In the genomic region with DNA sequence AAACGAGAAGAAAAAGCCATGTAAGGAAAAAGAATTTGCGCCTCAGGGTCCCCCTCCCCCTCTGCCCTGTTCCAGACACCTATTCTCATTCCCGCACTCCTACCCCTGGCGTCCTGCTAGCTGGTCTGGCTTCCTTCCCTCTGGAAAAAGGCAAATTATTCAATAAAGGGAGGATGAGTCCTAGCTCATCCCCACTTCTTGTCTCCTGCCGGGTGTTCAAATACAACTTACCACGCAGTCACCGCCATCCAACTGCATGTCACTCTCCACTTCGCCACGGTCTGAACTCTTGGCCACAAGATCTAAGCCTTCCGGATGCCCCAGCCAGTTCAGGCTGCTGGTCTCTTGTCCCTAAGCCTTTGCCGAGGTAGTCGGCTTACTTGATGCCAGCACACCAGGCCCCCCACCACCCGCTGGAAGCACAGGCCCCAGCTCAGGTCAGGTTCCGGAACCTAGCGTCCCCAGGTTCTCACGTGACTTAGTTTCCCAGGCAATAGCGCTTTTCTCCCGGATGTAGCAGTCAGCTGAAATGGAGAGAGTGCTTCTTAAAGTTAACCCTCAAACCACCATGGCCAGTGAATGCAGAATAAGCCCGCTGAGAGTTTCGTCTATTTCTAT, we compare ENCODE assay signal across 1 cellular context.
TF ChIP-seq lines count a peak whose summit lies in the region.

No MANE protein-coding gene starts in this region.

TF ChIP-seq in HepG2, 621 proteins besides CTCF, POLR2A, EP300 and RAD21 (continued from another document and continues in another):
- TF ChIP-seq, protein P1, sequence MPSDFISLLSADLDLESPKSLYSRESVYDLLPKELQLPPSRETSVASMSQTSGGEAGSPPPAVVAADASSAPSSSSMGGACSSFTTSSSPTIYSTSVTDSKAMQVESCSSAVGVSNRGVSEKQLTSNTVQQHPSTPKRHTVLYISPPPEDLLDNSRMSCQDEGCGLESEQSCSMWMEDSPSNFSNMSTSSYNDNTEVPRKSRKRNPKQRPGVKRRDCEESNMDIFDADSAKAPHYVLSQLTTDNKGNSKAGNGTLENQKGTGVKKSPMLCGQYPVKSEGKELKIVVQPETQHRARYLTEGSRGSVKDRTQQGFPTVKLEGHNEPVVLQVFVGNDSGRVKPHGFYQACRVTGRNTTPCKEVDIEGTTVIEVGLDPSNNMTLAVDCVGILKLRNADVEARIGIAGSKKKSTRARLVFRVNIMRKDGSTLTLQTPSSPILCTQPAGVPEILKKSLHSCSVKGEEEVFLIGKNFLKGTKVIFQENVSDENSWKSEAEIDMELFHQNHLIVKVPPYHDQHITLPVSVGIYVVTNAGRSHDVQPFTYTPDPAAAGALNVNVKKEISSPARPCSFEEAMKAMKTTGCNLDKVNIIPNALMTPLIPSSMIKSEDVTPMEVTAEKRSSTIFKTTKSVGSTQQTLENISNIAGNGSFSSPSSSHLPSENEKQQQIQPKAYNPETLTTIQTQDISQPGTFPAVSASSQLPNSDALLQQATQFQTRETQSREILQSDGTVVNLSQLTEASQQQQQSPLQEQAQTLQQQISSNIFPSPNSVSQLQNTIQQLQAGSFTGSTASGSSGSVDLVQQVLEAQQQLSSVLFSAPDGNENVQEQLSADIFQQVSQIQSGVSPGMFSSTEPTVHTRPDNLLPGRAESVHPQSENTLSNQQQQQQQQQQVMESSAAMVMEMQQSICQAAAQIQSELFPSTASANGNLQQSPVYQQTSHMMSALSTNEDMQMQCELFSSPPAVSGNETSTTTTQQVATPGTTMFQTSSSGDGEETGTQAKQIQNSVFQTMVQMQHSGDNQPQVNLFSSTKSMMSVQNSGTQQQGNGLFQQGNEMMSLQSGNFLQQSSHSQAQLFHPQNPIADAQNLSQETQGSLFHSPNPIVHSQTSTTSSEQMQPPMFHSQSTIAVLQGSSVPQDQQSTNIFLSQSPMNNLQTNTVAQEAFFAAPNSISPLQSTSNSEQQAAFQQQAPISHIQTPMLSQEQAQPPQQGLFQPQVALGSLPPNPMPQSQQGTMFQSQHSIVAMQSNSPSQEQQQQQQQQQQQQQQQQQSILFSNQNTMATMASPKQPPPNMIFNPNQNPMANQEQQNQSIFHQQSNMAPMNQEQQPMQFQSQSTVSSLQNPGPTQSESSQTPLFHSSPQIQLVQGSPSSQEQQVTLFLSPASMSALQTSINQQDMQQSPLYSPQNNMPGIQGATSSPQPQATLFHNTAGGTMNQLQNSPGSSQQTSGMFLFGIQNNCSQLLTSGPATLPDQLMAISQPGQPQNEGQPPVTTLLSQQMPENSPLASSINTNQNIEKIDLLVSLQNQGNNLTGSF (CRISPR knock-in tag; IDR thresholded peaks at IDR 0.05): no peak
- TF ChIP-seq, protein P2, sequence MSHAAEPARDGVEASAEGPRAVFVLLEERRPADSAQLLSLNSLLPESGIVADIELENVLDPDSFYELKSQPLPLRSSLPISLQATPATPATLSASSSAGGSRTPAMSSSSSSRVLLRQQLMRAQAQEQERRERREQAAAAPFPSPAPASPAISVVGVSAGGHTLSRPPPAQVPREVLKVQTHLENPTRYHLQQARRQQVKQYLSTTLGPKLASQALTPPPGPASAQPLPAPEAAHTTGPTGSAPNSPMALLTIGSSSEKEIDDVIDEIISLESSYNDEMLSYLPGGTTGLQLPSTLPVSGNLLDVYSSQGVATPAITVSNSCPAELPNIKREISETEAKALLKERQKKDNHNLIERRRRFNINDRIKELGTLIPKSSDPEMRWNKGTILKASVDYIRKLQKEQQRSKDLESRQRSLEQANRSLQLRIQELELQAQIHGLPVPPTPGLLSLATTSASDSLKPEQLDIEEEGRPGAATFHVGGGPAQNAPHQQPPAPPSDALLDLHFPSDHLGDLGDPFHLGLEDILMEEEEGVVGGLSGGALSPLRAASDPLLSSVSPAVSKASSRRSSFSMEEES (CRISPR knock-in tag; IDR thresholded peaks at IDR 0.05): 0 out of 2 replicates have a peak, but pooled peaks have one; percentile 47
- TF ChIP-seq, protein P3, sequence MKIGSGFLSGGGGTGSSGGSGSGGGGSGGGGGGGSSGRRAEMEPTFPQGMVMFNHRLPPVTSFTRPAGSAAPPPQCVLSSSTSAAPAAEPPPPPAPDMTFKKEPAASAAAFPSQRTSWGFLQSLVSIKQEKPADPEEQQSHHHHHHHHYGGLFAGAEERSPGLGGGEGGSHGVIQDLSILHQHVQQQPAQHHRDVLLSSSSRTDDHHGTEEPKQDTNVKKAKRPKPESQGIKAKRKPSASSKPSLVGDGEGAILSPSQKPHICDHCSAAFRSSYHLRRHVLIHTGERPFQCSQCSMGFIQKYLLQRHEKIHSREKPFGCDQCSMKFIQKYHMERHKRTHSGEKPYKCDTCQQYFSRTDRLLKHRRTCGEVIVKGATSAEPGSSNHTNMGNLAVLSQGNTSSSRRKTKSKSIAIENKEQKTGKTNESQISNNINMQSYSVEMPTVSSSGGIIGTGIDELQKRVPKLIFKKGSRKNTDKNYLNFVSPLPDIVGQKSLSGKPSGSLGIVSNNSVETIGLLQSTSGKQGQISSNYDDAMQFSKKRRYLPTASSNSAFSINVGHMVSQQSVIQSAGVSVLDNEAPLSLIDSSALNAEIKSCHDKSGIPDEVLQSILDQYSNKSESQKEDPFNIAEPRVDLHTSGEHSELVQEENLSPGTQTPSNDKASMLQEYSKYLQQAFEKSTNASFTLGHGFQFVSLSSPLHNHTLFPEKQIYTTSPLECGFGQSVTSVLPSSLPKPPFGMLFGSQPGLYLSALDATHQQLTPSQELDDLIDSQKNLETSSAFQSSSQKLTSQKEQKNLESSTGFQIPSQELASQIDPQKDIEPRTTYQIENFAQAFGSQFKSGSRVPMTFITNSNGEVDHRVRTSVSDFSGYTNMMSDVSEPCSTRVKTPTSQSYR (CRISPR knock-in tag; IDR thresholded peaks at IDR 0.05; ENCODE audit: borderline replicate concordance): peak; percentile 28; the same call in 1 of the 2 replicates
- TF ChIP-seq ETV5 (CRISPR knock-in tag; IDR thresholded peaks at IDR 0.05; ENCODE audit: borderline replicate concordance): peak; percentile 28; the same call in 1 of the 2 replicates
- TF ChIP-seq MAFF (IDR thresholded peaks at IDR 0.05; ENCODE audit: low read depth, low read length): no peak
- no peak for TF ChIP-seq ARNT (IDR thresholded peaks at IDR 0.05)
- TF ChIP-seq ZNF629 (CRISPR knock-in tag; conservative IDR thresholded peaks at IDR 0.05): no peak
- no peak for TF ChIP-seq SRSF1 (optimal IDR thresholded peaks at IDR 0.05; ENCODE audit: low read depth, low read length)
- TF ChIP-seq IKZF4 (CRISPR knock-in tag; IDR thresholded peaks at IDR 0.05; ENCODE audit: borderline replicate concordance, low read depth, not compliant biosample characterization): no peak
- no peak for TF ChIP-seq ZNF292 (CRISPR knock-in tag; IDR thresholded peaks at IDR 0.05; ENCODE audit: borderline replicate concordance, low read depth)
- no peak for TF ChIP-seq NFRKB (IDR thresholded peaks at IDR 0.05)
- no peak for TF ChIP-seq ZNF879 (CRISPR knock-in tag; IDR thresholded peaks at IDR 0.05)
- peak; percentile 62; the same call in 1 of the 2 replicates for TF ChIP-seq ARID4A (CRISPR knock-in tag; IDR thresholded peaks at IDR 0.05; ENCODE audit: borderline replicate concordance)
- TF ChIP-seq ZNF777 (CRISPR knock-in tag; IDR thresholded peaks at IDR 0.05): no peak
- peak; percentile 30; the same call in 1 of the 2 replicates for TF ChIP-seq SALL1 (CRISPR knock-in tag; IDR thresholded peaks at IDR 0.05)
- TF ChIP-seq HOXA9 (CRISPR knock-in tag; IDR thresholded peaks at IDR 0.05; ENCODE audit: borderline replicate concordance): no peak
- TF ChIP-seq TOE1 (CRISPR knock-in tag; IDR thresholded peaks at IDR 0.05): no peak
- no peak for TF ChIP-seq ELF4 (CRISPR knock-in tag; IDR thresholded peaks at IDR 0.05; ENCODE audit: borderline replicate concordance)
- no peak for TF ChIP-seq ZFP62 (CRISPR knock-in tag; IDR thresholded peaks at IDR 0.05)
- peak; percentile 85 for TF ChIP-seq GABPB1 (CRISPR knock-in tag; IDR thresholded peaks at IDR 0.05)
- TF ChIP-seq MYPOP (CRISPR knock-in tag; IDR thresholded peaks at IDR 0.05): peak; percentile 89; the same call in 1 of the 2 replicates
- TF ChIP-seq, protein P4, sequence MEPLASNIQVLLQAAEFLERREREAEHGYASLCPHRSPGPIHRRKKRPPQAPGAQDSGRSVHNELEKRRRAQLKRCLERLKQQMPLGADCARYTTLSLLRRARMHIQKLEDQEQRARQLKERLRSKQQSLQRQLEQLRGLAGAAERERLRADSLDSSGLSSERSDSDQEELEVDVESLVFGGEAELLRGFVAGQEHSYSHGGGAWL (CRISPR knock-in tag; IDR thresholded peaks at IDR 0.05): no peak
- TF ChIP-seq RFXANK (CRISPR knock-in tag; IDR thresholded peaks at IDR 0.05): no peak
- TF ChIP-seq NFE2 (CRISPR knock-in tag; IDR thresholded peaks at IDR 0.05): no peak
- peak; percentile 35; the same call in 1 of the 2 replicates for TF ChIP-seq SIN3A (IDR thresholded peaks at IDR 0.05; ENCODE audit: borderline replicate concordance, low read depth, low read length)
- TF ChIP-seq ZBTB39 (CRISPR knock-in tag; IDR thresholded peaks at IDR 0.05): no peak
- peak; percentile 60; the same call in 1 of the 2 replicates for TF ChIP-seq KMT2B (CRISPR knock-in tag; IDR thresholded peaks at IDR 0.05)
- TF ChIP-seq DR1 (CRISPR knock-in tag; IDR thresholded peaks at IDR 0.05): no peak
- no peak for TF ChIP-seq PAX8 (CRISPR knock-in tag; IDR thresholded peaks at IDR 0.05; ENCODE audit: borderline replicate concordance)
- TF ChIP-seq HIVEP1 (CRISPR knock-in tag; IDR thresholded peaks at IDR 0.05): no peak
- no peak for TF ChIP-seq ZBTB21 (CRISPR knock-in tag; IDR thresholded peaks at IDR 0.05)
